18 cellular contexts compared by ENCODE assay signal in the genomic region with DNA sequence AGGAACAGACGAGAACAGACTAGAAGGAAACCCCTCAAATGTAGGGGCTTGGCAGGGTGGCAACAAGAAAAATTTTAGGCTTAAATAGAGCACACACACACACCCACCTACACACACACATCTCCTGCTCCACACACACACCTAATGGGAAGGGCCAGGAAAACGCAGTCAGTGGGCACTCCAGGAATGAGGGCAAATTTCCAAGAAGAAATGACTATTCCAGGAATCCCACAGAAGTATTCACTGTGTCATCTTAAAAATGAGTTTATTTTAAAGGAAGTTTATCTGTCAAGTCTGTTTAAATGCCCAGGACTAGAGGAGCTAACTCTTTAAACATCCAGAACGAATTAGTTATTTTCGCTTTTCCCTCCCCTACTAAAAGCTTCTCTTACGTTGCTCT. TPM values are rescaled to one million over a fixed set of nuclear protein-coding genes. Genes with fewer than 3 reads are reported as not detected.
DNase-seq lines count a peak whose midpoint lies in the region; ATAC-seq, FAIRE-seq and TF ChIP-seq lines count a peak whose summit lies in the region.
"Had no signal": no experiment of that assay in that cellular context is flagged by ENCODE, and none has a peak within 500 bp of the region (broad histone marks: within the 10 kb centered on the region; RNA-seq: fewer than 3 reads in every experiment).

No MANE protein-coding gene starts in this region.

- H3K9ac ChIP-seq in astrocyte (ENCODE audit: low read length) = peak overlapping the region; percentile 63
- H3K9ac ChIP-seq in keratinocyte (ENCODE audit: control insufficient read depth, extremely low read depth, insufficient read depth, low read length) = peak overlapping the region; percentile 19

- no peak for FAIRE-seq in A549 (lab: Jason Lieb, UNC)
- no peak for FAIRE-seq in astrocyte (lab: Jason Lieb, UNC)
- peak; percentile 79 for FAIRE-seq in keratinocyte (lab: Jason Lieb, UNC)
- FAIRE-seq: GM12892, HepG2, TTC549 had no signal

- dilution Hi-C loops in keratinocyte (cut with MboI; ENCODE audit: extremely low pct_ligation_motif_present, low sequenced_read_pairs) = no loop called here

- H2AFZ ChIP-seq in astrocyte (ENCODE audit: low read depth, low read length) (peak overlapping the region; percentile 6), keratinocyte (ENCODE audit: control insufficient read depth, low read length) (peak overlapping the region; percentile 47)

- no peaks in the 10 kb centered on the region for H3K9me1 ChIP-seq in keratinocyte (ENCODE audit: control insufficient read depth, extremely low read depth, insufficient read depth, low read length)

- H3K4me2 ChIP-seq in A549 (peak overlapping the region; percentile 54), astrocyte (ENCODE audit: low read length) (peak overlapping the region; percentile 68), keratinocyte (ENCODE audit: control insufficient read depth, extremely low read depth, insufficient read depth, low read depth, low read length) (peak overlapping the region; percentile 9)

- H3K36me3 ChIP-seq in astrocyte (ENCODE audit: insufficient read depth, low read length) (no peaks in the 10 kb centered on the region), keratinocyte (ENCODE audit: control insufficient read depth in 2 of 2, extremely low read depth in 1 of 2, insufficient read depth in 2 of 2, low read length in 2 of 2) (no peaks in the 10 kb centered on the region), tibial artery (no peaks in the 10 kb centered on the region)
- H3K36me3 ChIP-seq: upper lobe of right lung had no signal

- no peak for TF ChIP-seq CTCF in A549 (IDR thresholded peaks at IDR 0.05)
- TF ChIP-seq CTCF in HFF-Myc (IDR thresholded peaks at IDR 0.05; ENCODE audit: low read depth, low read length, missing control alignments) = no peak
- no peak for TF ChIP-seq CTCF in astrocyte (IDR thresholded peaks at IDR 0.05; ENCODE audit: insufficient read depth, low read depth, low read length)
- TF ChIP-seq CTCF in keratinocyte (optimal IDR thresholded peaks at IDR 0.05 in 1 of 3, IDR thresholded peaks at IDR 0.05 in 1 of 3, conservative IDR thresholded peaks at IDR 0.05 in 1 of 3; ENCODE audit: extremely low read depth in 1 of 3, insufficient read depth in 2 of 3, low read length in 3 of 3) = no peak
- TF ChIP-seq CTCF in dorsolateral prefrontal cortex (IDR thresholded peaks at IDR 0.05 in 54 of 56, conservative IDR thresholded peaks at IDR 0.05 in 2 of 56; ENCODE audit: low read depth in 1 of 56, partially characterized antibody in 56 of 56) = no peak
- TF ChIP-seq CTCF in tibial artery (IDR thresholded peaks at IDR 0.05) = no peak

- H3K79me2 ChIP-seq in astrocyte (ENCODE audit: insufficient read depth, low read length) (no peaks in the 10 kb centered on the region), keratinocyte (ENCODE audit: control insufficient read depth, insufficient read depth, low read length) (no peaks in the 10 kb centered on the region)

- CTCF ChIA-PET in A549 (lab: Yijun Ruan, JAX) = interaction anchor here (2.5 kb wide), 1 partner anchor 780 kb away, joined by 10 read pairs; no protein-coding TSS in a partner anchor

- H3K27ac ChIP-seq in A549 = peak overlapping the region in 1 of 2 experiments; percentile 74; a peak in 3 of 6 replicates
- peak overlapping the region; percentile 65 for H3K27ac ChIP-seq in astrocyte (ENCODE audit: low read depth, low read length)
- H3K27ac ChIP-seq in keratinocyte (ENCODE audit: control insufficient read depth, insufficient read depth, low read length) = peak overlapping the region; percentile 45
- no peak overlapping the region for H3K27ac ChIP-seq in dorsolateral prefrontal cortex
- no peak overlapping the region for H3K27ac ChIP-seq in tibial artery
- H3K27ac ChIP-seq: upper lobe of right lung had no signal

- peaks cover 23% of the 10 kb centered on the region for H3K4me1 Mint-ChIP-seq in astrocyte (ENCODE audit: low read depth, unreplicated experiment)

- TF ChIP-seq POLR2A in A549 (IDR thresholded peaks at IDR 0.05; ENCODE audit: low read length) = no peak

- TF ChIP-seq EP300 in A549 (IDR thresholded peaks at IDR 0.05) = no peak

- H3K27me3 Mint-ChIP-seq in astrocyte (ENCODE audit: low read depth, unreplicated experiment) = no peaks in the 10 kb centered on the region

- no peaks in the 10 kb centered on the region for H3K9me3 Mint-ChIP-seq in astrocyte (ENCODE audit: unreplicated experiment)

- no peaks in the 10 kb centered on the region for H3K27me3 ChIP-seq in astrocyte (ENCODE audit: insufficient read depth, low read length)
- no peaks in the 10 kb centered on the region for H3K27me3 ChIP-seq in keratinocyte (ENCODE audit: control insufficient read depth, extremely low read depth, insufficient read depth, low read length)
- no peaks in the 10 kb centered on the region for H3K27me3 ChIP-seq in dorsolateral prefrontal cortex
- no peaks in the 10 kb centered on the region for H3K27me3 ChIP-seq in tibial artery
- H3K27me3 ChIP-seq: upper lobe of right lung had no signal

- H3K4me3 ChIP-seq in A549 (no peak overlapping the region), HFF-Myc (replicated peaks; ENCODE audit: low read depth, low read length) (no peak overlapping the region), astrocyte (ENCODE audit: insufficient read depth, low read depth, low read length) (no peak overlapping the region), keratinocyte (ENCODE audit: control insufficient read depth in 2 of 3, extremely low read depth in 1 of 3, insufficient read depth in 2 of 3, low read depth in 1 of 3, low read length in 3 of 3) (no peak overlapping the region), dorsolateral prefrontal cortex (no peak overlapping the region), tibial artery (no peak overlapping the region)
- H3K4me3 ChIP-seq: upper lobe of right lung had no signal

- H3K27ac Mint-ChIP-seq in astrocyte (ENCODE audit: unreplicated experiment) = peak overlapping the region; percentile 96

- H3K4me1 ChIP-seq in A549 = peaks cover 43% of the 10 kb centered on the region
- peaks cover 16% of the 10 kb centered on the region for H3K4me1 ChIP-seq in astrocyte (ENCODE audit: insufficient read depth, low read length)
- peaks cover 17% of the 10 kb centered on the region for H3K4me1 ChIP-seq in keratinocyte (ENCODE audit: control insufficient read depth, extremely low read depth, insufficient read depth, low read length)
- no peaks in the 10 kb centered on the region for H3K4me1 ChIP-seq in tibial artery
- H3K4me1 ChIP-seq: upper lobe of right lung had no signal

- DNase-seq in A549 (ENCODE audit: low read depth in 1 of 2, low spot score in 1 of 2) = peak in 1 of 2 experiments; percentile 13
- peak; percentile 14 for DNase-seq in HFF-Myc (ENCODE audit: extremely low read depth, low read depth)
- peak; percentile 94 for DNase-seq in astrocyte (ENCODE audit: low read depth)
- DNase-seq in keratinocyte (ENCODE audit: low read depth, low spot score) = peak; percentile 32
- DNase-seq in dorsolateral prefrontal cortex = no peak
- DNase-seq in tibial artery = no peak
- no peak for DNase-seq in NCI-H1105 (lab: John Stamatoyannopoulos, UW)
- DNase-seq in left ventricle myocardium superior = no peak
- DNase-seq: DMS53, hippocampal formation, NCI-H1436, NCI-H524 treated with DMSO at 0.1 percent for 48 hours, upper lobe of right lung had no signal

- peak overlapping the region; percentile 21 for H3K4me3 Mint-ChIP-seq in astrocyte (ENCODE audit: unreplicated experiment)

- peak in 1 of 2 experiments; percentile 63; a peak in 3 of 6 replicates for ATAC-seq in A549
- no peak for ATAC-seq in left ventricle myocardium superior
- ATAC-seq: HCT116, HepG2, Right ventricle myocardium inferior, upper lobe of right lung had no signal

- intact Hi-C loops in dorsolateral prefrontal cortex (cut with DNase I) (loop anchor here in 1 of 2 donors (5.0 kb wide), 1 partner anchor 50 kb away; no protein-coding TSS in a partner anchor), tibial artery (cut with DNase I; ENCODE audit: low total_unique reads) (no loop called here), left ventricle myocardium superior (cut with micrococcal nuclease) (no loop called here)

- POLR2A ChIA-PET in A549 (lab: Yijun Ruan, JAX) = no interaction called here

- TF ChIP-seq RAD21 in A549 (conservative IDR thresholded peaks at IDR 0.05 in 1 of 2, IDR thresholded peaks at IDR 0.05 in 1 of 2) = no peak

- H4K20me1 ChIP-seq in astrocyte (ENCODE audit: insufficient read depth, low read length) (no peaks in the 10 kb centered on the region), keratinocyte (ENCODE audit: control insufficient read depth, extremely low read depth, insufficient read depth, low read length) (no peaks in the 10 kb centered on the region)

- WGBS in A549 (ENCODE audit: missing lambda C conversion rate) = 44% methylated on average over 5 of the region's 5 CpGs

- no peaks in the 10 kb centered on the region for H3K9me3 ChIP-seq in A549
- H3K9me3 ChIP-seq in astrocyte (ENCODE audit: insufficient read depth, low read depth, low read length) = no peaks in the 10 kb centered on the region
- no peaks in the 10 kb centered on the region for H3K9me3 ChIP-seq in keratinocyte (ENCODE audit: control insufficient read depth, low read depth, low read length)
- no peaks in the 10 kb centered on the region for H3K9me3 ChIP-seq in tibial artery
- H3K9me3 ChIP-seq: upper lobe of right lung had no signal

- H3K36me3 Mint-ChIP-seq in astrocyte (ENCODE audit: low read depth, unreplicated experiment) = no peaks in the 10 kb centered on the region

TF ChIP-seq in A549, 52 proteins besides CTCF, POLR2A, EP300 and RAD21 (continues in another document):
- TF ChIP-seq NFE2L2 (conservative IDR thresholded peaks at IDR 0.05; ENCODE audit: low read length) (no peak), GATA3 (IDR thresholded peaks at IDR 0.05; ENCODE audit: borderline replicate concordance) (peak; percentile 27; the same call in 1 of the 2 replicates)

RNA-seq across cellular contexts. Expression of a gene that starts 13.0 kb away (rescaled TPM):
- polyA plus RNA-seq in A549 (2011; rRNA removed) (0.17 and 0.85 TPM in 2 replicates), A549 (2017; fragmentation: RNase III; extraction: RNeasy Plus Mini Kit Qiagen cat#74134 plus additional on column Dnase treatment) (0.18 to 0.38 TPM (median 0.29 TPM) in 3 replicates), keratinocyte (0.15 to 0.66 TPM (median 0.62 TPM) in 3 replicates)
- 0.04 and 0.09 TPM in 2 replicates for polyA plus RNA-seq in A549 (2012; cell fraction: cytosol; rRNA removed)
- 0.36 and 0.64 TPM in 2 replicates for polyA plus RNA-seq in A549 (2012; cell fraction: nucleus; rRNA removed)
- polyA minus RNA-seq in A549 (2011; rRNA and poly(A)+ RNA removed) = 0.54 and 1.5 TPM in 2 replicates
- total RNA-seq in astrocyte (0.41 TPM in 2 replicates), dorsolateral prefrontal cortex (10 to 100 TPM in 53 of 120 experiments, 1 to 10 TPM in 67; 3.0 to 32.6 (median 9.4) TPM), left ventricle myocardium superior (0.20 TPM)
- 0.69 TPM for polyA plus RNA-seq in keratinocyte (2011; ENCODE audit: low read depth)
- polyA plus RNA-seq in keratinocyte (2011; cell fraction: cytosol; rRNA removed) = 0.13 and 0.21 TPM in 2 replicates
- polyA plus RNA-seq in keratinocyte (2011; cell fraction: nucleus; rRNA removed) = 2.2 and 3.7 TPM in 2 replicates
- polyA plus RNA-seq in keratinocyte (2012; ENCODE audit: low replicate concordance) = 0.08 and 2.6 TPM in 2 replicates
- 0.69 to 8.5 TPM (median 1.7 TPM) in 3 replicates for polyA minus RNA-seq in keratinocyte
- not detected for polyA minus RNA-seq in keratinocyte (2011; cell fraction: cytosol; rRNA and poly(A)+ RNA removed)
- polyA minus RNA-seq in keratinocyte (2011; cell fraction: nucleus; rRNA and poly(A)+ RNA removed) = 9.6 and 10.5 TPM in 2 replicates
- total RNA-seq: Right ventricle myocardium inferior had no signal

Comparison
In these comparisons a context has a peak if more than half of its experiments do, and no peak if none do; other contexts are left out.
1. DNase-seq: peak in HFF-Myc (single experiment), astrocyte (single experiment) and keratinocyte (single experiment); none in dorsolateral prefrontal cortex (0 of 10), tibial artery (0 of 2), NCI-H1105 (single experiment) and left ventricle myocardium superior (single experiment).
2. H3K27ac ChIP-seq: peak in astrocyte (single experiment) and keratinocyte (single experiment); none in dorsolateral prefrontal cortex (0 of 59) and tibial artery (0 of 2).
3. H3K4me2 ChIP-seq: peak in every context shown above with its lines; median percentile 68 in astrocyte; 54 in A549; 9 in keratinocyte.